ENCODE assay signal across 2 cellular contexts in genomic region chr18:13147146-13147545, GRCh38.
TF ChIP-seq lines count a peak whose summit lies in the region.

No MANE protein-coding gene starts in this region.

TF ChIP-seq in HepG2, 621 proteins besides CTCF, POLR2A, EP300 and RAD21 (continued from another document and continues in another):
- TF ChIP-seq, protein P1, sequence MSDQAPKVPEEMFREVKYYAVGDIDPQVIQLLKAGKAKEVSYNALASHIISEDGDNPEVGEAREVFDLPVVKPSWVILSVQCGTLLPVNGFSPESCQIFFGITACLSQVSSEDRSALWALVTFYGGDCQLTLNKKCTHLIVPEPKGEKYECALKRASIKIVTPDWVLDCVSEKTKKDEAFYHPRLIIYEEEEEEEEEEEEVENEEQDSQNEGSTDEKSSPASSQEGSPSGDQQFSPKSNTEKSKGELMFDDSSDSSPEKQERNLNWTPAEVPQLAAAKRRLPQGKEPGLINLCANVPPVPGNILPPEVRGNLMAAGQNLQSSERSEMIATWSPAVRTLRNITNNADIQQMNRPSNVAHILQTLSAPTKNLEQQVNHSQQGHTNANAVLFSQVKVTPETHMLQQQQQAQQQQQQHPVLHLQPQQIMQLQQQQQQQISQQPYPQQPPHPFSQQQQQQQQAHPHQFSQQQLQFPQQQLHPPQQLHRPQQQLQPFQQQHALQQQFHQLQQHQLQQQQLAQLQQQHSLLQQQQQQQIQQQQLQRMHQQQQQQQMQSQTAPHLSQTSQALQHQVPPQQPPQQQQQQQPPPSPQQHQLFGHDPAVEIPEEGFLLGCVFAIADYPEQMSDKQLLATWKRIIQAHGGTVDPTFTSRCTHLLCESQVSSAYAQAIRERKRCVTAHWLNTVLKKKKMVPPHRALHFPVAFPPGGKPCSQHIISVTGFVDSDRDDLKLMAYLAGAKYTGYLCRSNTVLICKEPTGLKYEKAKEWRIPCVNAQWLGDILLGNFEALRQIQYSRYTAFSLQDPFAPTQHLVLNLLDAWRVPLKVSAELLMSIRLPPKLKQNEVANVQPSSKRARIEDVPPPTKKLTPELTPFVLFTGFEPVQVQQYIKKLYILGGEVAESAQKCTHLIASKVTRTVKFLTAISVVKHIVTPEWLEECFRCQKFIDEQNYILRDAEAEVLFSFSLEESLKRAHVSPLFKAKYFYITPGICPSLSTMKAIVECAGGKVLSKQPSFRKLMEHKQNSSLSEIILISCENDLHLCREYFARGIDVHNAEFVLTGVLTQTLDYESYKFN (CRISPR knock-in tag; conservative IDR thresholded peaks at IDR 0.05), result 0 out of 2 replicates have a peak, but pooled peaks have one; percentile 33
- peak; percentile 59 for TF ChIP-seq SALL1 (CRISPR knock-in tag; IDR thresholded peaks at IDR 0.05)
- TF ChIP-seq CEBPB (IDR thresholded peaks at IDR 0.05; ENCODE audit: borderline replicate concordance, low read depth, low read length), result peak; percentile 15; the same call in 1 of the 2 replicates
- no peak for TF ChIP-seq MAF1 (CRISPR knock-in tag; IDR thresholded peaks at IDR 0.05; ENCODE audit: borderline replicate concordance)
- TF ChIP-seq MIXL1 (CRISPR knock-in tag; IDR thresholded peaks at IDR 0.05), result 0 out of 2 replicates have a peak, but pooled peaks have one; percentile 45
- TF ChIP-seq CEBPG (CRISPR knock-in tag; IDR thresholded peaks at IDR 0.05), result peak; percentile 31; the same call in 1 of the 2 replicates
- TF ChIP-seq GATAD2A (CRISPR knock-in tag; IDR thresholded peaks at IDR 0.05), result peak; percentile 64
- TF ChIP-seq TOPORS (CRISPR knock-in tag; IDR thresholded peaks at IDR 0.05), result no peak
- TF ChIP-seq SP5 (CRISPR knock-in tag; IDR thresholded peaks at IDR 0.05; ENCODE audit: borderline replicate concordance, low read depth), result peak; percentile 18; the same call in 1 of the 2 replicates
- no peak for TF ChIP-seq SNAPC5 (CRISPR knock-in tag; IDR thresholded peaks at IDR 0.05; ENCODE audit: borderline replicate concordance)
- TF ChIP-seq, protein P2, sequence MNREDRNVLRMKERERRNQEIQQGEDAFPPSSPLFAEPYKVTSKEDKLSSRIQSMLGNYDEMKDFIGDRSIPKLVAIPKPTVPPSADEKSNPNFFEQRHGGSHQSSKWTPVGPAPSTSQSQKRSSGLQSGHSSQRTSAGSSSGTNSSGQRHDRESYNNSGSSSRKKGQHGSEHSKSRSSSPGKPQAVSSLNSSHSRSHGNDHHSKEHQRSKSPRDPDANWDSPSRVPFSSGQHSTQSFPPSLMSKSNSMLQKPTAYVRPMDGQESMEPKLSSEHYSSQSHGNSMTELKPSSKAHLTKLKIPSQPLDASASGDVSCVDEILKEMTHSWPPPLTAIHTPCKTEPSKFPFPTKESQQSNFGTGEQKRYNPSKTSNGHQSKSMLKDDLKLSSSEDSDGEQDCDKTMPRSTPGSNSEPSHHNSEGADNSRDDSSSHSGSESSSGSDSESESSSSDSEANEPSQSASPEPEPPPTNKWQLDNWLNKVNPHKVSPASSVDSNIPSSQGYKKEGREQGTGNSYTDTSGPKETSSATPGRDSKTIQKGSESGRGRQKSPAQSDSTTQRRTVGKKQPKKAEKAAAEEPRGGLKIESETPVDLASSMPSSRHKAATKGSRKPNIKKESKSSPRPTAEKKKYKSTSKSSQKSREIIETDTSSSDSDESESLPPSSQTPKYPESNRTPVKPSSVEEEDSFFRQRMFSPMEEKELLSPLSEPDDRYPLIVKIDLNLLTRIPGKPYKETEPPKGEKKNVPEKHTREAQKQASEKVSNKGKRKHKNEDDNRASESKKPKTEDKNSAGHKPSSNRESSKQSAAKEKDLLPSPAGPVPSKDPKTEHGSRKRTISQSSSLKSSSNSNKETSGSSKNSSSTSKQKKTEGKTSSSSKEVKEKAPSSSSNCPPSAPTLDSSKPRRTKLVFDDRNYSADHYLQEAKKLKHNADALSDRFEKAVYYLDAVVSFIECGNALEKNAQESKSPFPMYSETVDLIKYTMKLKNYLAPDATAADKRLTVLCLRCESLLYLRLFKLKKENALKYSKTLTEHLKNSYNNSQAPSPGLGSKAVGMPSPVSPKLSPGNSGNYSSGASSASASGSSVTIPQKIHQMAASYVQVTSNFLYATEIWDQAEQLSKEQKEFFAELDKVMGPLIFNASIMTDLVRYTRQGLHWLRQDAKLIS (CRISPR knock-in tag; IDR thresholded peaks at IDR 0.05), result no peak
- TF ChIP-seq FOXP4 (CRISPR knock-in tag; IDR thresholded peaks at IDR 0.05), result peak; percentile 42; the same call in 1 of the 2 replicates
- TF ChIP-seq STAG1 (CRISPR knock-in tag; IDR thresholded peaks at IDR 0.05), result no peak
- peak; percentile 69 for TF ChIP-seq FOXA3 (CRISPR knock-in tag; IDR thresholded peaks at IDR 0.05)
- peak; percentile 95 for TF ChIP-seq ZNF652 (CRISPR knock-in tag; IDR thresholded peaks at IDR 0.05; ENCODE audit: borderline replicate concordance, low read depth)
- TF ChIP-seq REXO4 (CRISPR knock-in tag; IDR thresholded peaks at IDR 0.05; ENCODE audit: borderline replicate concordance), result no peak
- peak; percentile 45; the same call in 1 of the 2 replicates for TF ChIP-seq ZNF644 (CRISPR knock-in tag; IDR thresholded peaks at IDR 0.05; ENCODE audit: low read depth)
- no peak for TF ChIP-seq ZNF572 (CRISPR knock-in tag; IDR thresholded peaks at IDR 0.05)
- no peak for TF ChIP-seq ZFP82 (CRISPR knock-in tag; IDR thresholded peaks at IDR 0.05; ENCODE audit: borderline replicate concordance)
- no peak for TF ChIP-seq LCORL (IDR thresholded peaks at IDR 0.05)
- TF ChIP-seq LCORL (CRISPR knock-in tag; IDR thresholded peaks at IDR 0.05), result 0 out of 2 replicates have a peak, but pooled peaks have one; percentile 25
- TF ChIP-seq ZNF12 (CRISPR knock-in tag; IDR thresholded peaks at IDR 0.05), result no peak

TF ChIP-seq in GM23338, 12 proteins besides CTCF, POLR2A, EP300 and RAD21 (continued from another document):
- TF ChIP-seq, protein P3, sequence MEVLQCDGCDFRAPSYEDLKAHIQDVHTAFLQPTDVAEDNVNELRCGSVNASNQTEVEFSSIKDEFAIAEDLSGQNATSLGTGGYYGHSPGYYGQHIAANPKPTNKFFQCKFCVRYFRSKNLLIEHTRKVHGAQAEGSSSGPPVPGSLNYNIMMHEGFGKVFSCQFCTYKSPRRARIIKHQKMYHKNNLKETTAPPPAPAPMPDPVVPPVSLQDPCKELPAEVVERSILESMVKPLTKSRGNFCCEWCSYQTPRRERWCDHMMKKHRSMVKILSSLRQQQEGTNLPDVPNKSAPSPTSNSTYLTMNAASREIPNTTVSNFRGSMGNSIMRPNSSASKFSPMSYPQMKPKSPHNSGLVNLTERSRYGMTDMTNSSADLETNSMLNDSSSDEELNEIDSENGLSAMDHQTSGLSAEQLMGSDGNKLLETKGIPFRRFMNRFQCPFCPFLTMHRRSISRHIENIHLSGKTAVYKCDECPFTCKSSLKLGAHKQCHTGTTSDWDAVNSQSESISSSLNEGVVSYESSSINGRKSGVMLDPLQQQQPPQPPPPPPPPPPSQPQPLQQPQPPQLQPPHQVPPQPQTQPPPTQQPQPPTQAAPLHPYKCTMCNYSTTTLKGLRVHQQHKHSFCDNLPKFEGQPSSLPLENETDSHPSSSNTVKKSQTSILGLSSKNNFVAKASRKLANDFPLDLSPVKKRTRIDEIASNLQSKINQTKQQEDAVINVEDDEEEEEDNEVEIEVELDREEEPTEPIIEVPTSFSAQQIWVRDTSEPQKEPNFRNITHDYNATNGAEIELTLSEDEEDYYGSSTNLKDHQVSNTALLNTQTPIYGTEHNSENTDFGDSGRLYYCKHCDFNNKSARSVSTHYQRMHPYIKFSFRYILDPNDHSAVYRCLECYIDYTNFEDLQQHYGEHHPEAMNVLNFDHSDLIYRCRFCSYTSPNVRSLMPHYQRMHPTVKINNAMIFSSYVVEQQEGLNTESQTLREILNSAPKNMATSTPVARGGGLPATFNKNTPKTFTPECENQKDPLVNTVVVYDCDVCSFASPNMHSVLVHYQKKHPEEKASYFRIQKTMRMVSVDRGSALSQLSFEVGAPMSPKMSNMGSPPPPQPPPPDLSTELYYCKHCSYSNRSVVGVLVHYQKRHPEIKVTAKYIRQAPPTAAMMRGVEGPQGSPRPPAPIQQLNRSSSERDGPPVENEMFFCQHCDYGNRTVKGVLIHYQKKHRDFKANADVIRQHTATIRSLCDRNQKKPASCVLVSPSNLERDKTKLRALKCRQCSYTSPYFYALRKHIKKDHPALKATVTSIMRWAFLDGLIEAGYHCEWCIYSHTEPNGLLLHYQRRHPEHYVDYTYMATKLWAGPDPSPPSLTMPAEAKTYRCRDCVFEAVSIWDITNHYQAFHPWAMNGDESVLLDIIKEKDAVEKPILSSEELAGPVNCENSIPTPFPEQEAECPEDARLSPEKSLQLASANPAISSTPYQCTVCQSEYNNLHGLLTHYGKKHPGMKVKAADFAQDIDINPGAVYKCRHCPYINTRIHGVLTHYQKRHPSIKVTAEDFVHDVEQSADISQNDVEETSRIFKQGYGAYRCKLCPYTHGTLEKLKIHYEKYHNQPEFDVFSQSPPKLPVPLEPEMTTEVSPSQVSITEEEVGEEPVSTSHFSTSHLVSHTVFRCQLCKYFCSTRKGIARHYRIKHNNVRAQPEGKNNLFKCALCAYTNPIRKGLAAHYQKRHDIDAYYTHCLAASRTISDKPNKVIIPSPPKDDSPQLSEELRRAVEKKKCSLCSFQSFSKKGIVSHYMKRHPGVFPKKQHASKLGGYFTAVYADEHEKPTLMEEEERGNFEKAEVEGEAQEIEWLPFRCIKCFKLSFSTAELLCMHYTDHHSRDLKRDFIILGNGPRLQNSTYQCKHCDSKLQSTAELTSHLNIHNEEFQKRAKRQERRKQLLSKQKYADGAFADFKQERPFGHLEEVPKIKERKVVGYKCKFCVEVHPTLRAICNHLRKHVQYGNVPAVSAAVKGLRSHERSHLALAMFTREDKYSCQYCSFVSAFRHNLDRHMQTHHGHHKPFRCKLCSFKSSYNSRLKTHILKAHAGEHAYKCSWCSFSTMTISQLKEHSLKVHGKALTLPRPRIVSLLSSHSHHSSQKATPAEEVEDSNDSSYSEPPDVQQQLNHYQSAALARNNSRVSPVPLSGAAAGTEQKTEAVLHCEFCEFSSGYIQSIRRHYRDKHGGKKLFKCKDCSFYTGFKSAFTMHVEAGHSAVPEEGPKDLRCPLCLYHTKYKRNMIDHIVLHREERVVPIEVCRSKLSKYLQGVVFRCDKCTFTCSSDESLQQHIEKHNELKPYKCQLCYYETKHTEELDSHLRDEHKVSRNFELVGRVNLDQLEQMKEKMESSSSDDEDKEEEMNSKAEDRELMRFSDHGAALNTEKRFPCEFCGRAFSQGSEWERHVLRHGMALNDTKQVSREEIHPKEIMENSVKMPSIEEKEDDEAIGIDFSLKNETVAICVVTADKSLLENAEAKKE (CRISPR knock-in tag; IDR thresholded peaks at IDR 0.05), result no peak
- TF ChIP-seq NANOG (IDR thresholded peaks at IDR 0.05; ENCODE audit: borderline replicate concordance), result no peak
- no peak for TF ChIP-seq EZH2 (IDR thresholded peaks at IDR 0.05; ENCODE audit: low read depth, unreplicated experiment)
- TF ChIP-seq ETS1 (IDR thresholded peaks at IDR 0.05), result no peak
- TF ChIP-seq ZNF114 (CRISPR knock-in tag; IDR thresholded peaks at IDR 0.05), result no peak
- TF ChIP-seq CREB1 (CRISPR knock-in tag; IDR thresholded peaks at IDR 0.05; ENCODE audit: low read depth), result no peak
- TF ChIP-seq EZH2phosphoT487 (IDR thresholded peaks at IDR 0.05; ENCODE audit: unreplicated experiment), result no peak
- no peak for TF ChIP-seq JUNB (IDR thresholded peaks at IDR 0.05; ENCODE audit: unreplicated experiment)
- no peak for TF ChIP-seq POLR2AphosphoS5 (IDR thresholded peaks at IDR 0.05; ENCODE audit: low read depth)
- TF ChIP-seq STAT1 (IDR thresholded peaks at IDR 0.05; ENCODE audit: unreplicated experiment), result no peak
- no peak for TF ChIP-seq REST (IDR thresholded peaks at IDR 0.05; ENCODE audit: unreplicated experiment)
